14 cellular contexts compared by ENCODE assay signal in genomic region chr5:35198681-35199080, GRCh38. TPM values are rescaled to one million over a fixed set of nuclear protein-coding genes. Genes with fewer than 3 reads are reported as not detected.
DNase-seq lines count a peak whose midpoint lies in the region; ATAC-seq and TF ChIP-seq lines count a peak whose summit lies in the region.
"Had no signal": no experiment of that assay in that cellular context is flagged by ENCODE, and none has a peak within 500 bp of the region (broad histone marks: within the 10 kb centered on the region; RNA-seq: fewer than 3 reads in every experiment).

No MANE protein-coding gene starts in this region.

- H3K4me1 Mint-ChIP-seq in endodermal cell, result peaks cover 28% of the 10 kb centered on the region
- H3K4me1 Mint-ChIP-seq in activated CD4-positive, alpha-beta T cell treated with anti-CD3 and anti-CD28 coated beads, Interleukin-2, amount 10 ng/mL, durations not matched to agents 24 days and 14 days, result no peaks in the 10 kb centered on the region

- H3K36me3 Mint-ChIP-seq in endodermal cell (ENCODE audit: low read depth), result no peaks in the 10 kb centered on the region
- no peaks in the 10 kb centered on the region for H3K36me3 Mint-ChIP-seq in activated CD4-positive, alpha-beta T cell treated with anti-CD3 and anti-CD28 coated beads, Interleukin-2, amount 10 ng/mL, durations not matched to agents 24 days and 14 days (ENCODE audit: low read depth)
- H3K36me3 Mint-ChIP-seq: activated naive CD8-positive, alpha-beta T cell; T-cell had no signal

- no peaks in the 10 kb centered on the region for H3K9me3 Mint-ChIP-seq in endodermal cell
- no peaks in the 10 kb centered on the region for H3K9me3 Mint-ChIP-seq in activated CD4-positive, alpha-beta T cell treated with anti-CD3 and anti-CD28 coated beads, Interleukin-2, amount 10 ng/mL, durations not matched to agents 24 days and 14 days
- H3K9me3 Mint-ChIP-seq: T-cell had no signal

- H3K4me3 ChIP-seq in cardiac muscle cell (no peak overlapping the region), right atrium auricular region (no peak overlapping the region), endodermal cell (ENCODE audit: low read length) (no peak overlapping the region), mucosa of descending colon (no peak overlapping the region), uterus (no peak overlapping the region)
- H3K4me3 ChIP-seq: PC-9 had no signal

- H3K27ac Mint-ChIP-seq in endodermal cell, result no peak overlapping the region
- H3K27ac Mint-ChIP-seq in activated CD4-positive, alpha-beta T cell treated with anti-CD3 and anti-CD28 coated beads, Interleukin-2, amount 10 ng/mL, durations not matched to agents 24 days and 14 days, result no peak overlapping the region
- H3K27ac Mint-ChIP-seq: activated naive CD8-positive, alpha-beta T cell; T-cell had no signal

- no peak for TF ChIP-seq POLR2A in uterus (IDR thresholded peaks at IDR 0.05)

- H3K27ac ChIP-seq in cardiac muscle cell (no peak overlapping the region), right atrium auricular region (no peak overlapping the region), endodermal cell (ENCODE audit: low read depth, low read length) (peak overlapping the region; percentile 72), uterus (peak overlapping the region; percentile 49 to 50)
- H3K27ac ChIP-seq: PC-9 had no signal

- H3K9me3 ChIP-seq in cardiac muscle cell (ENCODE audit: low read depth) (no peaks in the 10 kb centered on the region), right atrium auricular region (no peaks in the 10 kb centered on the region), endodermal cell (ENCODE audit: control insufficient read depth, low read length) (no peaks in the 10 kb centered on the region), mucosa of descending colon (no peaks in the 10 kb centered on the region), uterus (no peaks in the 10 kb centered on the region)
- H3K9me3 ChIP-seq: Caco-2 had no signal

- DNase-seq in cardiac muscle cell (ENCODE audit: low read depth in 1 of 2, low spot score in 1 of 2) (peak; percentile 5 to 56), right atrium auricular region (ENCODE audit: low spot score) (no peak), endodermal cell (peak; percentile 65), mucosa of descending colon (no peak), uterus (no peak), iPS-NIHi7 (ENCODE audit: extremely low spot score) (no peak)
- DNase-seq in activated CD4-positive, alpha-beta T cell treated with anti-CD3 and anti-CD28 coated beads, Interleukin-2, amount 10 ng/mL, durations not matched to agents 24 days and 14 days, result no peak
- DNase-seq: activated CD4-positive, alpha-beta T cell treated with anti-CD3 and anti-CD28 coated beads for 1 hour; activated T-cell treated with anti-CD3 and anti-CD28 coated beads for 4 hours; Caco-2; PC-9; T-cell had no signal

- H3K36me3 ChIP-seq in cardiac muscle cell, result no peaks in the 10 kb centered on the region
- H3K36me3 ChIP-seq in right atrium auricular region, result no peaks in the 10 kb centered on the region
- H3K36me3 ChIP-seq in endodermal cell (ENCODE audit: control insufficient read depth, insufficient read depth, low read length), result no peaks in the 10 kb centered on the region
- no peaks in the 10 kb centered on the region for H3K36me3 ChIP-seq in mucosa of descending colon (ENCODE audit: low read depth)
- H3K36me3 ChIP-seq in uterus, result no peaks in the 10 kb centered on the region

- TF ChIP-seq CTCF in cardiac muscle cell (IDR thresholded peaks at IDR 0.05; ENCODE audit: low read depth, low read length) (no peak), right atrium auricular region (IDR thresholded peaks at IDR 0.05) (no peak), endodermal cell (conservative IDR thresholded peaks at IDR 0.05) (no peak), mucosa of descending colon (IDR thresholded peaks at IDR 0.05) (no peak), uterus (IDR thresholded peaks at IDR 0.05) (no peak)

- H3K4me1 ChIP-seq in cardiac muscle cell (ENCODE audit: low read depth) (no peaks in the 10 kb centered on the region), right atrium auricular region (peaks cover 0 to 17% of the 10 kb centered on the region in 2 donors), endodermal cell (ENCODE audit: control insufficient read depth, insufficient read depth, low read length) (peaks cover 16% of the 10 kb centered on the region), mucosa of descending colon (ENCODE audit: low read depth) (peaks cover 35% of the 10 kb centered on the region), uterus (peaks cover 4 to 12% of the 10 kb centered on the region in 2 donors)

- no peaks in the 10 kb centered on the region for H3K27me3 Mint-ChIP-seq in endodermal cell (ENCODE audit: insufficient read depth)
- peaks cover 12% of the 10 kb centered on the region for H3K27me3 Mint-ChIP-seq in activated CD4-positive, alpha-beta T cell treated with anti-CD3 and anti-CD28 coated beads, Interleukin-2, amount 10 ng/mL, durations not matched to agents 24 days and 14 days

- intact Hi-C loops in mucosa of descending colon (cut with DNase I, micrococcal nuclease), result no loop called here
- intact Hi-C loops in uterus (cut with DNase I; ENCODE audit: low total_unique reads), result no loop called here
- intact Hi-C loops in activated CD4-positive, alpha-beta T cell treated with anti-CD3 and anti-CD28 coated beads, Interleukin-2, amount 10 ng/mL, durations not matched to agents 24 days and 14 days (cut with micrococcal nuclease), result no loop called here

- no peaks in the 10 kb centered on the region for H3K27me3 ChIP-seq in cardiac muscle cell
- H3K27me3 ChIP-seq in right atrium auricular region, result no peaks in the 10 kb centered on the region
- H3K27me3 ChIP-seq in endodermal cell (ENCODE audit: control insufficient read depth, insufficient read depth, low read length, poor library complexity, severe bottlenecking), result no peaks in the 10 kb centered on the region
- H3K27me3 ChIP-seq in uterus, result no peaks in the 10 kb centered on the region

- peak; percentile 34 for ATAC-seq in mucosa of descending colon
- no peak for ATAC-seq in HG03095 (IDR thresholded peaks at IDR 0.05; ENCODE audit: unreplicated experiment)
- ATAC-seq: T-cell had no signal

- 41 to 56% methylated on average over 3 to 4 of the region's 4 CpGs for WGBS in endodermal cell (ENCODE audit: insufficient coverage in 1 of 2, insufficient read length in 1 of 2), 2 experiments

- H3K9ac ChIP-seq in endodermal cell (ENCODE audit: extremely low read depth, low read length, poor library complexity, severe bottlenecking), result no peak overlapping the region

- H3K4me3 Mint-ChIP-seq in endodermal cell, result no peak overlapping the region
- H3K4me3 Mint-ChIP-seq in activated CD4-positive, alpha-beta T cell treated with anti-CD3 and anti-CD28 coated beads, Interleukin-2, amount 10 ng/mL, durations not matched to agents 24 days and 14 days, result no peak overlapping the region
- H3K4me3 Mint-ChIP-seq: activated naive CD8-positive, alpha-beta T cell; T-cell had no signal

RNA-seq across cellular contexts. Expression of gene PRLR, which starts 31.6 kb away (rescaled TPM):
- total RNA-seq in cardiac muscle cell (0.06 and 0.46 TPM in 2 replicates), right atrium auricular region (under 1 TPM; 0.15 to 0.31 TPM), endodermal cell (1 to 10 TPM; 4.1 to 6.5 TPM), mucosa of descending colon (10 to 100 TPM; 10.3 to 47.1 (median 35.8) TPM), uterus (10 to 100 TPM; 15.8 to 80.6 (median 48.0) TPM)
- polyA plus RNA-seq in cardiac muscle cell, result not detected in 2 replicates
- 6.5 TPM for polyA plus RNA-seq in endodermal cell (2013, experiment 1 of 2)
- polyA plus RNA-seq in endodermal cell (2013, experiment 2 of 2), result 10.4 TPM
- not detected in 2 replicates for total RNA-seq in activated CD4-positive, alpha-beta T cell treated with anti-CD3 and anti-CD28 coated beads, Interleukin-2, amount 10 ng/mL, durations not matched to agents 24 days and 14 days
- total RNA-seq: PC-9 had no signal

Comparison
In these comparisons a context has a peak if more than half of its experiments do, and no peak if none do; other contexts are left out.
1. DNase-seq: peak in cardiac muscle cell (2 of 2) and endodermal cell (single experiment); none in right atrium auricular region (single experiment), mucosa of descending colon (0 of 3), uterus (0 of 2), iPS-NIHi7 (single experiment) and activated CD4-positive, alpha-beta T cell treated with anti-CD3 and anti-CD28 coated beads, Interleukin-2, amount 10 ng/mL, durations not matched to agents 24 days and 14 days (single experiment).
2. H3K27ac ChIP-seq: peak in endodermal cell (single experiment) and uterus (2 of 2); none in cardiac muscle cell (single experiment) and right atrium auricular region (0 of 2).